9 cellular contexts compared by ENCODE assay signal in the genomic region with DNA sequence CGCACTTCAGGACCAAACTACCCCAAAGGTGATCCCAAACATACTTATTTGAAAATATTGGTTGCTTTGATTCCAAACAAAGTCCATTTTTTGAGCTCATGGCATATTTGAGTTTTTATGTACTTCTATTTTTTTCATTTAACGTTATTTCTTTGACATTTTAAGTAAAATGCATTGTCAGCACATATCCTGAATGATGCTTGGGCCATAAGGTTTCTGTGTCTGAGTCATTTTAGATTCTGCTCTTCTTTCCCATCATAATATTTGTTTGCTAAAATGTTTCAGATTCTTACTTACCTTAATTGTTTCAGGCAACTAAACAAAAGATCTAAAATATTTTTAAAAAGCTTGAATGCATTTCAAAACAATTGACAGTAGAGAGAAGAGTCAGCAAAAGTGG.
"Had no signal": no experiment of that assay in that cellular context is flagged by ENCODE, and none has a peak within 500 bp of the region (broad histone marks: within the 10 kb centered on the region; RNA-seq: fewer than 3 reads in every experiment).

No MANE protein-coding gene starts in this region.

- FAIRE-seq: H54, HTR-8/SVneo had no signal

- H3K4me2 ChIP-seq: KMS-11 had no signal

- DNase-seq: GM23248, GOT3, H9, HCEC 1CT, Karpas-422, KBM-7 had no signal

- H3K27ac ChIP-seq: GM23248, KMS-11 had no signal

- H3K4me3 Mint-ChIP-seq: H9 had no signal

- H3K27ac Mint-ChIP-seq: H9 had no signal

- H3K4me1 Mint-ChIP-seq: H9 had no signal

- H3K9ac ChIP-seq: GM23248, KMS-11 had no signal

- H3K4me3 ChIP-seq: GM23248 had no signal

- H3K9me3 Mint-ChIP-seq: H9 had no signal

- H2AFZ ChIP-seq: GM23248 had no signal
